Comparison of ENCODE assay signal across 9 cellular contexts in genomic region chr9:91948423-91949292, GRCh38. TPM values are rescaled to one million over a fixed set of nuclear protein-coding genes. Genes with fewer than 3 reads are reported as not detected.
A peak's percentile ranks its signal among the peaks of the same experiment; 100 is the strongest.
DNase-seq lines count a peak whose midpoint lies in the region; ATAC-seq and TF ChIP-seq lines count a peak whose summit lies in the region.
"Had no signal": no experiment of that assay in that cellular context is flagged by ENCODE, and none has a peak within 500 bp of the region (broad histone marks: within the 10 kb centered on the region; RNA-seq: fewer than 3 reads in every experiment).

No MANE protein-coding gene starts in this region.

- in situ Hi-C loops in Panc1 (cut with HindIII; ENCODE audit: low pct_unique_long_range_greater_than_20kb, low sequenced_read_pairs): no loop called here

- intact Hi-C loops in Panc1 (cut with micrococcal nuclease; ENCODE audit: unreplicated experiment) (no loop called here), colonic mucosa (cut with DNase I) (no loop called here), right lobe of liver (cut with DNase I) (no loop called here), thyroid gland (cut with DNase I) (loop anchor here (10.0 kb wide), 1 partner anchor 104 kb away; no protein-coding TSS in a partner anchor), posterior vena cava (cut with DNase I) (loop anchor here (5.0 to 10.0 kb wide), 2 partner anchors 51 to 174 kb away; no protein-coding TSS in a partner anchor)

- H3K9me3 ChIP-seq in Panc1 (ENCODE audit: control insufficient read depth, insufficient read depth, low read depth, low read length) (no peaks in the 10 kb centered on the region), colonic mucosa (no peaks in the 10 kb centered on the region), right lobe of liver (no peaks in the 10 kb centered on the region), thyroid gland (no peaks in the 10 kb centered on the region)

- no peak for TF ChIP-seq POLR2A in right lobe of liver (IDR thresholded peaks at IDR 0.05)
- TF ChIP-seq POLR2A in thyroid gland (IDR thresholded peaks at IDR 0.05): peak in 1 of 2 donors; percentile 59

- BruUV-seq in Panc1 (replicated peaks; lab: Mats Ljungman, UMichigan): no TSS peak

- DNase-seq in NCI-H2081 (lab: John Stamatoyannopoulos, UW): peak; percentile 34 to 54
- no peak for DNase-seq in NCI-H2081 treated with DMSO at 0.1 percent for 48 hours (lab: John Stamatoyannopoulos, UW)
- no peak for DNase-seq in Panc1 (ENCODE audit: low read depth, low spot score)
- DNase-seq in colonic mucosa: peak; percentile 57
- peak in 2 of 3 donors; percentile 33 to 45 for DNase-seq in right lobe of liver
- peak; percentile 79 for DNase-seq in thyroid gland
- no peak for DNase-seq in posterior vena cava (ENCODE audit: low spot score)

- 2% methylated on average over 28 of the region's 57 CpGs for WGBS in right lobe of liver (ENCODE audit: insufficient coverage, low coverage, low lambda C conversion rate, missing lambda C conversion rate)
- WGBS in thyroid gland, 2 donors: 9 to 10% methylated on average over 16 to 27 of the region's 57 CpGs

- H3K4me1 ChIP-seq in Panc1 (ENCODE audit: control insufficient read depth, insufficient read depth, low read length) (peaks cover 4% of the 10 kb centered on the region; the same call in 1 of the 2 replicates), colonic mucosa (no peaks in the 10 kb centered on the region), right lobe of liver (peaks cover 0 to 20% (median 0%) of the 10 kb centered on the region in 4 donors), thyroid gland (peaks cover 19 to 30% of the 10 kb centered on the region in 2 donors)

- peak; percentile 16; the same call in 1 of the 2 replicates for TF ChIP-seq CTCF in Panc1 (IDR thresholded peaks at IDR 0.05)
- peak; percentile 12 for TF ChIP-seq CTCF in colonic mucosa (IDR thresholded peaks at IDR 0.05)
- no peak for TF ChIP-seq CTCF in right lobe of liver (IDR thresholded peaks at IDR 0.05)
- peak in 5 of 6 experiments; percentile 26 to 50 (median 42) for TF ChIP-seq CTCF in thyroid gland (IDR thresholded peaks at IDR 0.05)

- ATAC-seq in Panc1 (peak; percentile 88), right lobe of liver (peak; percentile 63 to 70 (median 64)), GM19328 (IDR thresholded peaks at IDR 0.05; ENCODE audit: unreplicated experiment) (no peak)

- CTCF ChIA-PET in Panc1 (lab: Charles Lee): no interaction called here

- POLR2A ChIA-PET in Panc1 (lab: Charles Lee): no interaction called here

- H3K36me3 ChIP-seq in Panc1 (ENCODE audit: control insufficient read depth, insufficient read depth, low read length) (peaks cover 3% of the 10 kb centered on the region; the same call in 1 of the 2 replicates), colonic mucosa (no peaks in the 10 kb centered on the region), right lobe of liver (no peaks in the 10 kb centered on the region), thyroid gland (no peaks in the 10 kb centered on the region)

- H3K4me3 ChIP-seq in Panc1 (ENCODE audit: low read depth in 2 of 2, low read length in 2 of 2) (peak overlapping the region; percentile 44 to 48), colonic mucosa (peak overlapping the region; percentile 52), right lobe of liver (peak overlapping the region in 2 of 3 donors; percentile 18 to 31), thyroid gland (replicated peaks in 1 of 3) (peak overlapping the region; percentile 24 to 71 (median 58))

- H3K27me3 ChIP-seq in Panc1 (ENCODE audit: control insufficient read depth, insufficient read depth, low read length) (peaks cover 4% of the 10 kb centered on the region; the same call in 1 of the 2 replicates), colonic mucosa (peaks cover 27% of the 10 kb centered on the region), right lobe of liver (peaks cover 0 to 34% of the 10 kb centered on the region in 2 donors), thyroid gland (no peaks in the 10 kb centered on the region)

- peak overlapping the region; percentile 55 to 57 for H3K9ac ChIP-seq in colonic mucosa (ENCODE audit: low read depth in 2 of 2, low read length in 2 of 2)

- H3K27ac ChIP-seq in Panc1 (ENCODE audit: low read length): no peak overlapping the region; the same call in 1 of the 2 replicates
- H3K27ac ChIP-seq in colonic mucosa: peak overlapping the region; percentile 59
- no peak overlapping the region for H3K27ac ChIP-seq in right lobe of liver
- H3K27ac ChIP-seq in thyroid gland: peak overlapping the region; percentile 49 to 85 (median 62)

RNA-seq across cellular contexts. Expression of gene ROR2, which starts 1.4 kb away (rescaled TPM):
- total RNA-seq in Panc1 (2021; ENCODE audit: unreplicated experiment) (5.9 TPM), colonic mucosa (1 to 10 TPM; 1.7 to 9.1 TPM), right lobe of liver (1 to 10 TPM in 2 of 6 experiments, under 1 TPM in 3, not detected in 1; 0.12 to 1.2 (median 0.49) TPM), thyroid gland (10 to 100 TPM in 3 of 4 donors, 1 to 10 TPM in 1; 9.5 to 17.7 (median 15.9) TPM), posterior vena cava (10 to 100 TPM; 24.7 to 28.4 TPM)
- polyA plus RNA-seq in Panc1 (2012; ENCODE audit: insufficient read length): 8.6 TPM
- polyA plus RNA-seq: CD4-positive, CD25-positive, alpha-beta regulatory T cell had no signal

Comparison
In these comparisons a context has a peak if more than half of its experiments do, and no peak if none do; other contexts are left out.
1. DNase-seq: peak in NCI-H2081 (2 of 2), colonic mucosa (single experiment), right lobe of liver (2 of 3) and thyroid gland (2 of 2); none in NCI-H2081 treated with DMSO at 0.1 percent for 48 hours (single experiment), Panc1 (single experiment) and posterior vena cava (single experiment).
2. H3K27ac ChIP-seq: peak in colonic mucosa (single experiment) and thyroid gland (3 of 3); none in Panc1 (single experiment) and right lobe of liver (0 of 3).
3. CTCF ChIP-seq: peak in Panc1 (single experiment), colonic mucosa (single experiment) and thyroid gland (5 of 6); none in right lobe of liver (0 of 4).
4. intact Hi-C loops: an anchor here in thyroid gland (10.0 kb wide) and posterior vena cava (5.0 to 10.0 kb wide); none called in Panc1, colonic mucosa and right lobe of liver.
5. Peak in every context shown above with its lines, with median percentiles within 50 percentile points of each other: H3K4me3 ChIP-seq.